Comparison of ENCODE assay signal across 1 cellular context in genomic region chr10:103921750-103922195, GRCh38.
TF ChIP-seq lines count a peak whose summit lies in the region.

No MANE protein-coding gene starts in this region.

TF ChIP-seq in HepG2, 621 proteins besides CTCF, POLR2A, EP300 and RAD21 (continued from another document):
- TF ChIP-seq MEIS1 (CRISPR knock-in tag; IDR thresholded peaks at IDR 0.05; ENCODE audit: borderline replicate concordance) = no peak
- TF ChIP-seq NR2F6 (IDR thresholded peaks at IDR 0.05) = no peak
- 0 out of 2 replicates have a peak, but pooled peaks have one; percentile 11 for TF ChIP-seq NR2F6 (CRISPR knock-in tag; IDR thresholded peaks at IDR 0.05)
- no peak for TF ChIP-seq ZNF777 (CRISPR knock-in tag; IDR thresholded peaks at IDR 0.05)
- peak; percentile 42; the same call in 1 of the 2 replicates for TF ChIP-seq ZMYM4 (CRISPR knock-in tag; IDR thresholded peaks at IDR 0.05)
- TF ChIP-seq MAX (IDR thresholded peaks at IDR 0.05) = 0 out of 2 replicates have a peak, but pooled peaks have one; percentile 12
- TF ChIP-seq MED13 (CRISPR knock-in tag; IDR thresholded peaks at IDR 0.05) = no peak
- TF ChIP-seq, protein P1, sequence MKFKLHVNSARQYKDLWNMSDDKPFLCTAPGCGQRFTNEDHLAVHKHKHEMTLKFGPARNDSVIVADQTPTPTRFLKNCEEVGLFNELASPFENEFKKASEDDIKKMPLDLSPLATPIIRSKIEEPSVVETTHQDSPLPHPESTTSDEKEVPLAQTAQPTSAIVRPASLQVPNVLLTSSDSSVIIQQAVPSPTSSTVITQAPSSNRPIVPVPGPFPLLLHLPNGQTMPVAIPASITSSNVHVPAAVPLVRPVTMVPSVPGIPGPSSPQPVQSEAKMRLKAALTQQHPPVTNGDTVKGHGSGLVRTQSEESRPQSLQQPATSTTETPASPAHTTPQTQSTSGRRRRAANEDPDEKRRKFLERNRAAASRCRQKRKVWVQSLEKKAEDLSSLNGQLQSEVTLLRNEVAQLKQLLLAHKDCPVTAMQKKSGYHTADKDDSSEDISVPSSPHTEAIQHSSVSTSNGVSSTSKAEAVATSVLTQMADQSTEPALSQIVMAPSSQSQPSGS (CRISPR knock-in tag; IDR thresholded peaks at IDR 0.05) = peak; percentile 87; the same call in 1 of the 2 replicates
- TF ChIP-seq ZNF484 (CRISPR knock-in tag; IDR thresholded peaks at IDR 0.05; ENCODE audit: borderline replicate concordance, low read depth) = no peak
- no peak for TF ChIP-seq ZNF224 (CRISPR knock-in tag; IDR thresholded peaks at IDR 0.05)
- TF ChIP-seq JUNB (CRISPR knock-in tag; IDR thresholded peaks at IDR 0.05; ENCODE audit: borderline replicate concordance) = no peak
- peak; percentile 39 for TF ChIP-seq SMC3 (IDR thresholded peaks at IDR 0.05; ENCODE audit: low read length)
- 0 out of 2 replicates have a peak, but pooled peaks have one; percentile 21 for TF ChIP-seq HOMEZ (CRISPR knock-in tag; IDR thresholded peaks at IDR 0.05; ENCODE audit: low read depth)
- 0 out of 2 replicates have a peak, but pooled peaks have one; percentile 4 for TF ChIP-seq ZSCAN21 (CRISPR knock-in tag; IDR thresholded peaks at IDR 0.05; ENCODE audit: borderline replicate concordance)
- TF ChIP-seq CREM (IDR thresholded peaks at IDR 0.05) = peak; percentile 71
- TF ChIP-seq CREM (CRISPR knock-in tag; IDR thresholded peaks at IDR 0.05) = no peak
- TF ChIP-seq ZNF691 (CRISPR knock-in tag; IDR thresholded peaks at IDR 0.05; ENCODE audit: borderline replicate concordance, low read depth) = peak; percentile 33; the same call in 1 of the 2 replicates
- TF ChIP-seq GATAD2A (CRISPR knock-in tag; IDR thresholded peaks at IDR 0.05) = peak; percentile 35; the same call in 1 of the 2 replicates
- no peak; the same call in 1 of the 2 replicates for TF ChIP-seq GABPA (IDR thresholded peaks at IDR 0.05; ENCODE audit: low read depth, low read length)
- peak; percentile 48 for TF ChIP-seq GABPA (CRISPR knock-in tag; IDR thresholded peaks at IDR 0.05; ENCODE audit: low read depth)
- TF ChIP-seq MIER2 (CRISPR knock-in tag; IDR thresholded peaks at IDR 0.05) = 0 out of 2 replicates have a peak, but pooled peaks have one; percentile 14
- TF ChIP-seq SOX13 (IDR thresholded peaks at IDR 0.05) = no peak
- peak in 1 of 2 experiments; percentile 9; a peak in 1 of 4 replicates for TF ChIP-seq SOX13 (CRISPR knock-in tag; conservative IDR thresholded peaks at IDR 0.05 in 1 of 2, IDR thresholded peaks at IDR 0.05 in 1 of 2)
- TF ChIP-seq RBM39 (IDR thresholded peaks at IDR 0.05; ENCODE audit: low read depth, low read length, poor library complexity, severe bottlenecking) = no peak
- TF ChIP-seq CBFB (CRISPR knock-in tag; IDR thresholded peaks at IDR 0.05) = 0 out of 2 replicates have a peak, but pooled peaks have one; percentile 26
- no peak for TF ChIP-seq TARDBP (CRISPR knock-in tag; IDR thresholded peaks at IDR 0.05)
- peak; percentile 53 for TF ChIP-seq STAG1 (CRISPR knock-in tag; IDR thresholded peaks at IDR 0.05)
- TF ChIP-seq, protein P2, sequence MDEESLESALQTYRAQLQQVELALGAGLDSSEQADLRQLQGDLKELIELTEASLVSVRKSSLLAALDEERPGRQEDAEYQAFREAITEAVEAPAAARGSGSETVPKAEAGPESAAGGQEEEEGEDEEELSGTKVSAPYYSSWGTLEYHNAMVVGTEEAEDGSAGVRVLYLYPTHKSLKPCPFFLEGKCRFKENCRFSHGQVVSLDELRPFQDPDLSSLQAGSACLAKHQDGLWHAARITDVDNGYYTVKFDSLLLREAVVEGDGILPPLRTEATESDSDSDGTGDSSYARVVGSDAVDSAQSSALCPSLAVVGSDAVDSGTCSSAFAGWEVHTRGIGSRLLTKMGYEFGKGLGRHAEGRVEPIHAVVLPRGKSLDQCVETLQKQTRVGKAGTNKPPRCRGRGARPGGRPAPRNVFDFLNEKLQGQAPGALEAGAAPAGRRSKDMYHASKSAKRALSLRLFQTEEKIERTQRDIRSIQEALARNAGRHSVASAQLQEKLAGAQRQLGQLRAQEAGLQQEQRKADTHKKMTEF (CRISPR knock-in tag; IDR thresholded peaks at IDR 0.05) = 0 out of 2 replicates have a peak, but pooled peaks have one; percentile 33
- TF ChIP-seq PHF21A (CRISPR knock-in tag; IDR thresholded peaks at IDR 0.05) = peak; percentile 14; the same call in 1 of the 2 replicates
- TF ChIP-seq ZNF382 (CRISPR knock-in tag; IDR thresholded peaks at IDR 0.05; ENCODE audit: borderline replicate concordance) = no peak
- TF ChIP-seq NFYC (CRISPR knock-in tag; IDR thresholded peaks at IDR 0.05) = no peak
- TF ChIP-seq GATAD1 (CRISPR knock-in tag; IDR thresholded peaks at IDR 0.05) = 0 out of 2 replicates have a peak, but pooled peaks have one; percentile 51
- TF ChIP-seq ZNF232 (CRISPR knock-in tag; IDR thresholded peaks at IDR 0.05; ENCODE audit: borderline replicate concordance) = no peak
- TF ChIP-seq XRCC5 (optimal IDR thresholded peaks at IDR 0.05; ENCODE audit: low read length) = no peak
- TF ChIP-seq ZNF296 (CRISPR knock-in tag; conservative IDR thresholded peaks at IDR 0.05) = no peak
